9 cellular contexts compared by ENCODE assay signal in the genomic region with DNA sequence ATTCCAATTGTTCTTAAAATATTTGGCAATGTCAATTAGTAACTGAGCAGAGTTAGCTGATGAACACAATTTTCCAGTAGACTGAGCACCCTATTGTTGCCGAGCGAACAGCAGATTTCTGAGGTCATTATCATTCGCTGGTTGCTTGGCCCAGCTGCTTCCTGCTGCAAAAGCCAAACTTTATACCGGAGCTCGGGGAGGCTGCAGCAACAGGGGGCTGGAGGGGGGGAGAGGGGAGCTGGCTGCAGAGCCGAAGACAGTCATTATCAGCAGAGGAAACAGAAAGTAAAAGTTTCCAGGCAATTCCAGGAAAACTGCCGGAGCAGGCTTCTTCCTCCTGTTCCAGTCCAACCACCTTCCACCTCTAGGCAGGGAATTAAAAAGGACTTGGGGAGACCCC.
DNase-seq lines count a peak whose midpoint lies in the region; ATAC-seq, FAIRE-seq and TF ChIP-seq lines count a peak whose summit lies in the region.
"Had no signal": no experiment of that assay in that cellular context is flagged by ENCODE, and none has a peak within 500 bp of the region (broad histone marks: within the 10 kb centered on the region; RNA-seq: fewer than 3 reads in every experiment).

No MANE protein-coding gene starts in this region.

- no peaks in the 10 kb centered on the region for H3K36me3 Mint-ChIP-seq in activated T-cell treated with anti-CD3 and anti-CD28 coated beads, Interleukin-2, amount 50 U/mL, for 24 hours (ENCODE audit: low read depth)

- 2 to 5% methylated on average over 7 of the region's 7 CpGs for WGBS in esophagus squamous epithelium, 2 donors

- H3K9me3 Mint-ChIP-seq in activated T-cell treated with anti-CD3 and anti-CD28 coated beads, Interleukin-2, amount 50 U/mL, for 24 hours, result no peaks in the 10 kb centered on the region

- H3K9me3 ChIP-seq in esophagus squamous epithelium (no peaks in the 10 kb centered on the region), muscle layer of duodenum (ENCODE audit: control insufficient read depth in 1 of 2, low read length in 2 of 2) (no peaks in the 10 kb centered on the region), kidney (ENCODE audit: control insufficient read depth in 1 of 2, low read length in 2 of 2) (no peaks in the 10 kb centered on the region)

- ATAC-seq in GM21825 (IDR thresholded peaks at IDR 0.05; ENCODE audit: unreplicated experiment), result no peak

- peak overlapping the region; percentile 8 to 61 (median 35) for H3K4me3 ChIP-seq in esophagus squamous epithelium
- H3K4me3 ChIP-seq in muscle layer of duodenum (ENCODE audit: low read depth in 1 of 2, low read length in 2 of 2), result peak overlapping the region; percentile 46 to 55
- no peak overlapping the region for H3K4me3 ChIP-seq in kidney (ENCODE audit: low read length in 2 of 2)

- DNase-seq in 8988T (peak; percentile 35), NCI-H1436 treated with DMSO at 0.1 percent for 48 hours (lab: John Stamatoyannopoulos, UW) (peak; percentile 1), esophagus squamous epithelium (lab: John Stamatoyannopoulos, UW) (no peak), glomerular visceral epithelial cell (ENCODE audit: extremely low spot score) (no peak), kidney (no peak)
- no peak for DNase-seq in activated T-cell treated with anti-CD3 and anti-CD28 coated beads, Interleukin-2, amount 50 U/mL, for 24 hours
- DNase-seq: NCI-H69 had no signal

- no peak overlapping the region for H3K27ac Mint-ChIP-seq in activated T-cell treated with anti-CD3 and anti-CD28 coated beads, Interleukin-2, amount 50 U/mL, for 24 hours

- peaks cover 3% of the 10 kb centered on the region for H3K27me3 Mint-ChIP-seq in activated T-cell treated with anti-CD3 and anti-CD28 coated beads, Interleukin-2, amount 50 U/mL, for 24 hours

- H3K4me1 Mint-ChIP-seq in activated T-cell treated with anti-CD3 and anti-CD28 coated beads, Interleukin-2, amount 50 U/mL, for 24 hours (ENCODE audit: low read depth), result no peaks in the 10 kb centered on the region

- no peak for TF ChIP-seq POLR2A in esophagus squamous epithelium (IDR thresholded peaks at IDR 0.05)

- intact Hi-C loops in esophagus squamous epithelium (cut with DNase I), result no loop called here
- intact Hi-C loops in kidney (cut with DNase I), result no loop called here

- TF ChIP-seq CTCF in esophagus squamous epithelium (IDR thresholded peaks at IDR 0.05) (no peak), kidney (IDR thresholded peaks at IDR 0.05; ENCODE audit: borderline replicate concordance, extremely low read depth, insufficient read depth) (no peak)

- no peak overlapping the region for H3K4me3 Mint-ChIP-seq in activated T-cell treated with anti-CD3 and anti-CD28 coated beads, Interleukin-2, amount 50 U/mL, for 24 hours

- FAIRE-seq in kidney (lab: Jason Lieb, UNC), result no peak

- H3K27me3 ChIP-seq in esophagus squamous epithelium (no peaks in the 10 kb centered on the region), muscle layer of duodenum (ENCODE audit: low read depth, low read length) (no peaks in the 10 kb centered on the region)

- no peak overlapping the region for H3K9ac ChIP-seq in kidney (ENCODE audit: low read length in 2 of 2)

- H3K4me1 ChIP-seq in esophagus squamous epithelium (peaks cover 0 to 26% (median 0%) of the 10 kb centered on the region in 3 donors), muscle layer of duodenum (ENCODE audit: control insufficient read depth in 1 of 2, insufficient read depth in 2 of 2, low read length in 2 of 2) (no peaks in the 10 kb centered on the region), kidney (ENCODE audit: control insufficient read depth in 1 of 2, insufficient read depth in 1 of 2, low read depth in 1 of 2, low read length in 2 of 2) (peaks cover 2 to 6% of the 10 kb centered on the region in 2 donors)

- H3K36me3 ChIP-seq in esophagus squamous epithelium, result no peaks in the 10 kb centered on the region
- no peaks in the 10 kb centered on the region for H3K36me3 ChIP-seq in muscle layer of duodenum (ENCODE audit: control insufficient read depth in 1 of 2, insufficient read depth in 2 of 2, low read length in 2 of 2)
- H3K36me3 ChIP-seq in kidney (ENCODE audit: control insufficient read depth in 1 of 2, insufficient read depth in 2 of 2, low read length in 2 of 2), result no peaks in the 10 kb centered on the region

- H3K27ac ChIP-seq in esophagus squamous epithelium, result peak overlapping the region in 3 of 4 donors; percentile 44 to 61 (median 59)
- peak overlapping the region; percentile 25 for H3K27ac ChIP-seq in muscle layer of duodenum (ENCODE audit: low read length)
- no peak overlapping the region for H3K27ac ChIP-seq in kidney (ENCODE audit: low read depth in 2 of 2, low read length in 2 of 2)

Comparison
In these comparisons a context has a peak if more than half of its experiments do, and no peak if none do; other contexts are left out.
1. DNase-seq: peak in 8988T (single experiment) and NCI-H1436 treated with DMSO at 0.1 percent for 48 hours (single experiment); none in esophagus squamous epithelium (single experiment), glomerular visceral epithelial cell (single experiment), activated T-cell treated with anti-CD3 and anti-CD28 coated beads, Interleukin-2, amount 50 U/mL, for 24 hours (single experiment) and kidney (single experiment).
2. H3K27ac ChIP-seq: peak in esophagus squamous epithelium (3 of 4) and muscle layer of duodenum (single experiment); none in kidney (0 of 2).
3. H3K4me3 ChIP-seq: peak in esophagus squamous epithelium (4 of 4) and muscle layer of duodenum (2 of 2); none in kidney (0 of 2).